ENCODE assay signal across 1 cellular context in the genomic region with DNA sequence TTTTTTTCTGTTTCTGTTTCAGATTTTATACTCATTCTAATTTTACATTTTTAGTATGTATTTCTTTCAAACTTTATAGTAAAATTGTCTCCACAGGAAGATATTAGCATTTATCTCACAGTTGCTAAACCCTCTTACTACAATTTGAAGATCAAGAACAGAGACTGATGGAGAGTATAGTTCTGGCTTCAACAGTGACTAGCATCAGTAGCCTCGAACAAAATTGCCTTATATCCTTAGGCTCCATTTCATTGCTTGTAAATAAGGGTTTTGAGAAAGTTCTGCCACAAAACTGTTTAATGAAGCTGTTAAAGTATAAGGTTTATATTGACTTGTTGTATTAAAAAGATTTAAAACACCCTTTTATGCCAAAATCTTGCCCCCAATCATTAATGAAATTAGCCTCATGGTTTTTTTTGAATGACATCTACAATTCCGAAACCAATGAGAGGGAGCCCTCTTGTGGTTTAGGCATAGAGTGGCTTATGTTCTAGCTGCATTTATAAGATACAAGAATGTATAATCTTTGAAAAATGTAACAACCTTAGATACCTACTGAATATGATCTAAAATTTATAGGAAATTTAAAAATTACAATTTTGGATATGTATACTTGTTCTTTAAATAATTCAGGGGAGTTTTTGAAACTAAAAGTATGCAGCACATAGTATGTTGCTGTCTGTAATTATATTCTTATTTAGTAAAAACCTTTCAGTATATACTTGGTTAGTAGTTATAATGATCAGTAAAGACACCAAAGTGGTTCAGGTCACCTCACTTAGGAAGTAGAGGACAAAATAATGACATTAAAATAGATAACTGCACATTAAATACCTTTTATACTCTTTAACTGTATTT.
TF ChIP-seq lines count a peak whose summit lies in the region.

No MANE protein-coding gene starts in this region.

TF ChIP-seq in WTC11, 78 proteins besides CTCF, POLR2A, EP300 and RAD21 (continued from another document):
- TF ChIP-seq, protein P1, sequence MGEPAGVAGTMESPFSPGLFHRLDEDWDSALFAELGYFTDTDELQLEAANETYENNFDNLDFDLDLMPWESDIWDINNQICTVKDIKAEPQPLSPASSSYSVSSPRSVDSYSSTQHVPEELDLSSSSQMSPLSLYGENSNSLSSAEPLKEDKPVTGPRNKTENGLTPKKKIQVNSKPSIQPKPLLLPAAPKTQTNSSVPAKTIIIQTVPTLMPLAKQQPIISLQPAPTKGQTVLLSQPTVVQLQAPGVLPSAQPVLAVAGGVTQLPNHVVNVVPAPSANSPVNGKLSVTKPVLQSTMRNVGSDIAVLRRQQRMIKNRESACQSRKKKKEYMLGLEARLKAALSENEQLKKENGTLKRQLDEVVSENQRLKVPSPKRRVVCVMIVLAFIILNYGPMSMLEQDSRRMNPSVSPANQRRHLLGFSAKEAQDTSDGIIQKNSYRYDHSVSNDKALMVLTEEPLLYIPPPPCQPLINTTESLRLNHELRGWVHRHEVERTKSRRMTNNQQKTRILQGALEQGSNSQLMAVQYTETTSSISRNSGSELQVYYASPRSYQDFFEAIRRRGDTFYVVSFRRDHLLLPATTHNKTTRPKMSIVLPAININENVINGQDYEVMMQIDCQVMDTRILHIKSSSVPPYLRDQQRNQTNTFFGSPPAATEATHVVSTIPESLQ (CRISPR knock-in tag; IDR thresholded peaks at IDR 0.05): no peak
- TF ChIP-seq ZNF416 (CRISPR knock-in tag; IDR thresholded peaks at IDR 0.05) (no peak), TEAD4 (CRISPR knock-in tag; IDR thresholded peaks at IDR 0.05) (no peak), SP1 (CRISPR knock-in tag; conservative IDR thresholded peaks at IDR 0.05) (no peak), ZNF138 (CRISPR knock-in tag; conservative IDR thresholded peaks at IDR 0.05) (no peak)
- TF ChIP-seq, protein P2, sequence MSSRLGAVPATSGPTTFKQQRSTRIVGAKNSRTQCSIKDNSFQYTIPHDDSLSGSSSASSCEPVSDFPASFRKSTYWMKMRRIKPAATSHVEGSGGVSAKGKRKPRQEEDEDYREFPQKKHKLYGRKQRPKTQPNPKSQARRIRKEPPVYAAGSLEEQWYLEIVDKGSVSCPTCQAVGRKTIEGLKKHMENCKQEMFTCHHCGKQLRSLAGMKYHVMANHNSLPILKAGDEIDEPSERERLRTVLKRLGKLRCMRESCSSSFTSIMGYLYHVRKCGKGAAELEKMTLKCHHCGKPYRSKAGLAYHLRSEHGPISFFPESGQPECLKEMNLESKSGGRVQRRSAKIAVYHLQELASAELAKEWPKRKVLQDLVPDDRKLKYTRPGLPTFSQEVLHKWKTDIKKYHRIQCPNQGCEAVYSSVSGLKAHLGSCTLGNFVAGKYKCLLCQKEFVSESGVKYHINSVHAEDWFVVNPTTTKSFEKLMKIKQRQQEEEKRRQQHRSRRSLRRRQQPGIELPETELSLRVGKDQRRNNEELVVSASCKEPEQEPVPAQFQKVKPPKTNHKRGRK (CRISPR knock-in tag; IDR thresholded peaks at IDR 0.05; ENCODE audit: borderline replicate concordance): no peak
TF ChIP-seq in WTC11: peak in this region for 0.
